In genomic region chr7:44326261-44327125, GRCh38 we compare ENCODE assay signal across 16 cellular contexts. TPM values are rescaled to one million over a fixed set of nuclear protein-coding genes. Genes with fewer than 3 reads are reported as not detected.
DNase-seq lines count a peak whose midpoint lies in the region; ATAC-seq and TF ChIP-seq lines count a peak whose summit lies in the region.
"Had no signal": no experiment of that assay in that cellular context is flagged by ENCODE, and none has a peak within 500 bp of the region (broad histone marks: within the 10 kb centered on the region; RNA-seq: fewer than 3 reads in every experiment).

No MANE protein-coding gene starts in this region.

- no peak for DNase-seq in Caco-2
- DNase-seq in activated T-helper 2 cell treated with anti-CD3 and anti-CD28 coated beads, Interferon-gamma antibody, Interleukin-2, Interleukin-4, amounts not matched to agents 10 μg/mL and 5 μg/mL and 100 μg/mL, durations not matched to agents 14 hours and 24 hours and 36 hours (ENCODE audit: low spot score), result no peak
- no peak for DNase-seq in nephron progenitor cell
- DNase-seq in pons (ENCODE audit: low spot score), result no peak
- DNase-seq in body of pancreas, result no peak
- DNase-seq: activated CD4-positive, alpha-beta memory T cell treated with anti-CD3 and anti-CD28 coated beads for 36 hours; cortex of kidney; NCI-H2107; sigmoid colon; stimulated activated CD4-positive, alpha-beta T cell treated with anti-CD3 and anti-CD28 coated beads, Interleukin-2, amount 100 ng/mL, for 24 hours had no signal

- intact Hi-C loops in Caco-2 (cut with micrococcal nuclease; ENCODE audit: unreplicated experiment), result no loop called here
- intact Hi-C loops in activated T-helper 2 cell treated with anti-CD3 and anti-CD28 coated beads, Interferon-gamma antibody, Interleukin-2, Interleukin-4, amounts not matched to agents 10 μg/mL and 5 μg/mL and 100 μg/mL, durations not matched to agents 14 hours and 24 hours and 36 hours (cut with micrococcal nuclease), result no loop called here
- intact Hi-C loops in body of pancreas (cut with DNase I), result no loop called here

- WGBS in body of pancreas, 2 donors, result 51% methylated on average over 7 to 12 of the region's 12 CpGs

- H3K9me3 Mint-ChIP-seq in Caco-2 (ENCODE audit: unreplicated experiment) (no peaks in the 10 kb centered on the region), nephron progenitor cell (no peaks in the 10 kb centered on the region)
- H3K9me3 Mint-ChIP-seq in activated T-helper 2 cell treated with anti-CD3 and anti-CD28 coated beads, Interferon-gamma antibody, Interleukin-2, Interleukin-4, amounts not matched to agents 10 μg/mL and 5 μg/mL and 100 μg/mL, durations not matched to agents 14 hours and 24 hours and 36 hours, result no peaks in the 10 kb centered on the region
- H3K9me3 Mint-ChIP-seq: activated CD4-positive, alpha-beta memory T cell treated with anti-CD3 and anti-CD28 coated beads for 36 hours; activated T-helper 1 cell treated with anti-CD3 and anti-CD28 coated beads, Interleukin-12 subunit alpha, Interleukin-12 subunit beta, Interleukin-2, Interleukin-4 antibody, amounts not matched to agents 30 ng/mL and 10 ng/mL and 1 ng/mL, durations not matched to agents 14 hours and 24 hours and 36 hours had no signal

- H3K4me3 Mint-ChIP-seq in Caco-2 (ENCODE audit: unreplicated experiment) (peak overlapping the region; percentile 74), nephron progenitor cell (peak overlapping the region; percentile 88)
- H3K4me3 Mint-ChIP-seq in activated T-helper 2 cell treated with anti-CD3 and anti-CD28 coated beads, Interferon-gamma antibody, Interleukin-2, Interleukin-4, amounts not matched to agents 10 μg/mL and 5 μg/mL and 100 μg/mL, durations not matched to agents 14 hours and 24 hours and 36 hours (ENCODE audit: low read depth), result peak overlapping the region; percentile 21

- no peaks in the 10 kb centered on the region for H3K9me3 ChIP-seq in Caco-2
- H3K9me3 ChIP-seq in body of pancreas, result no peaks in the 10 kb centered on the region
- H3K9me3 ChIP-seq: gastroesophageal sphincter, sigmoid colon had no signal

- H2AFZ ChIP-seq in ACC112 (ENCODE audit: low read length, unreplicated experiment), result no peak overlapping the region

- H3K27me3 Mint-ChIP-seq in Caco-2 (ENCODE audit: insufficient read depth, unreplicated experiment), result peaks cover 39% of the 10 kb centered on the region
- H3K27me3 Mint-ChIP-seq in activated T-helper 2 cell treated with anti-CD3 and anti-CD28 coated beads, Interferon-gamma antibody, Interleukin-2, Interleukin-4, amounts not matched to agents 10 μg/mL and 5 μg/mL and 100 μg/mL, durations not matched to agents 14 hours and 24 hours and 36 hours (ENCODE audit: low read depth), result peaks cover 47% of the 10 kb centered on the region
- H3K27me3 Mint-ChIP-seq in nephron progenitor cell (ENCODE audit: low read depth, poor library complexity), result peaks cover 86% of the 10 kb centered on the region

- no peaks in the 10 kb centered on the region for H3K36me3 ChIP-seq in ACC112 (ENCODE audit: insufficient read depth, low read length)
- H3K36me3 ChIP-seq in Caco-2 (ENCODE audit: control insufficient read depth, insufficient read depth, low read length), result no peaks in the 10 kb centered on the region
- no peaks in the 10 kb centered on the region for H3K36me3 ChIP-seq in body of pancreas (replicated peaks in 1 of 2; ENCODE audit: insufficient read depth in 1 of 2, low read depth in 2 of 2)
- H3K36me3 ChIP-seq: gastroesophageal sphincter, sigmoid colon had no signal

- H3K27me3 ChIP-seq in ACC112 (ENCODE audit: insufficient read depth, low read length) (peaks cover 29% of the 10 kb centered on the region), Caco-2 (replicated peaks; ENCODE audit: control insufficient read depth, insufficient read depth, low read length) (peaks cover 4% of the 10 kb centered on the region), body of pancreas (peaks cover 0 to 6% of the 10 kb centered on the region in 2 donors)

- no TSS peak for BruUV-seq in Caco-2 (replicated peaks; lab: Mats Ljungman, UMichigan)

- H3K79me2 ChIP-seq in ACC112 (ENCODE audit: control insufficient read depth, insufficient read depth, low read length, unreplicated experiment), result no peaks in the 10 kb centered on the region

- H3K4me1 ChIP-seq in ACC112 (ENCODE audit: control insufficient read depth, insufficient read depth, low read length, unreplicated experiment), result no peaks in the 10 kb centered on the region
- H3K4me1 ChIP-seq in Caco-2, result 0 out of 2 replicates have a peak, but pooled peaks cover 3% of the 10 kb centered on the region
- peaks cover 5% of the 10 kb centered on the region for H3K4me1 ChIP-seq in body of pancreas

- POLR2A ChIA-PET in Caco-2 (lab: Charles Lee), result no interaction called here

- H3K27ac Mint-ChIP-seq in Caco-2 (ENCODE audit: unreplicated experiment) (no peak overlapping the region), nephron progenitor cell (no peak overlapping the region)
- H3K27ac Mint-ChIP-seq in activated T-helper 2 cell treated with anti-CD3 and anti-CD28 coated beads, Interferon-gamma antibody, Interleukin-2, Interleukin-4, amounts not matched to agents 10 μg/mL and 5 μg/mL and 100 μg/mL, durations not matched to agents 14 hours and 24 hours and 36 hours, result no peak overlapping the region
- H3K27ac Mint-ChIP-seq: activated CD4-positive, alpha-beta memory T cell treated with anti-CD3 and anti-CD28 coated beads for 36 hours had no signal

- TF ChIP-seq CTCF in Caco-2 (IDR thresholded peaks at IDR 0.05; ENCODE audit: insufficient read depth in 1 of 2, low read depth in 1 of 2, low read length in 1 of 2, severe bottlenecking in 1 of 2, unreplicated experiment in 1 of 2) (no peak), nephron progenitor cell (IDR thresholded peaks at IDR 0.05) (no peak), body of pancreas (IDR thresholded peaks at IDR 0.05) (no peak)

- ATAC-seq in body of pancreas (no peak), GM19455 (IDR thresholded peaks at IDR 0.05; ENCODE audit: unreplicated experiment) (no peak)
- ATAC-seq: gastroesophageal sphincter had no signal

- H3K4me3 ChIP-seq in ACC112 (ENCODE audit: low read depth, low read length), result peak overlapping the region; percentile 31; the same call in 1 of the 2 replicates
- H3K4me3 ChIP-seq in Caco-2 (ENCODE audit: low read depth, low read length), result no peak overlapping the region
- no peak overlapping the region for H3K4me3 ChIP-seq in body of pancreas

- H3K36me3 Mint-ChIP-seq in Caco-2 (ENCODE audit: insufficient read depth, unreplicated experiment), result no peaks in the 10 kb centered on the region
- H3K36me3 Mint-ChIP-seq in activated T-helper 2 cell treated with anti-CD3 and anti-CD28 coated beads, Interferon-gamma antibody, Interleukin-2, Interleukin-4, amounts not matched to agents 10 μg/mL and 5 μg/mL and 100 μg/mL, durations not matched to agents 14 hours and 24 hours and 36 hours (ENCODE audit: low read depth), result no peaks in the 10 kb centered on the region
- H3K36me3 Mint-ChIP-seq in nephron progenitor cell (ENCODE audit: low read depth), result no peaks in the 10 kb centered on the region
- H3K36me3 Mint-ChIP-seq: activated CD4-positive, alpha-beta memory T cell treated with anti-CD3 and anti-CD28 coated beads for 36 hours had no signal

- CTCF ChIA-PET in Caco-2 (lab: Charles Lee), result interaction anchor here (1.4 kb wide), 1 partner anchor 22 kb away, joined by 3 read pairs; no protein-coding TSS in a partner anchor

- TF ChIP-seq POLR2A in body of pancreas (IDR thresholded peaks at IDR 0.05), result no peak

- peaks cover 7% of the 10 kb centered on the region for H3K4me1 Mint-ChIP-seq in Caco-2 (ENCODE audit: low read depth, unreplicated experiment)
- H3K4me1 Mint-ChIP-seq in activated T-helper 2 cell treated with anti-CD3 and anti-CD28 coated beads, Interferon-gamma antibody, Interleukin-2, Interleukin-4, amounts not matched to agents 10 μg/mL and 5 μg/mL and 100 μg/mL, durations not matched to agents 14 hours and 24 hours and 36 hours (ENCODE audit: low read depth), result peaks cover 3% of the 10 kb centered on the region
- peaks cover 30% of the 10 kb centered on the region for H3K4me1 Mint-ChIP-seq in nephron progenitor cell

- H3K27ac ChIP-seq in ACC112 (ENCODE audit: low read depth, low read length), result no peak overlapping the region
- no peak overlapping the region for H3K27ac ChIP-seq in body of pancreas
- H3K27ac ChIP-seq: C4-2B, epithelial cell of prostate, gastroesophageal sphincter, sigmoid colon had no signal

RNA-seq across cellular contexts. Expression of gene CAMK2B, which starts 1.1 kb away (rescaled TPM):
- total RNA-seq in Caco-2 (2022) (not detected in 2 replicates), body of pancreas (1 to 10 TPM in 1 of 2 donors, under 1 TPM in 1; 0.52 to 7.6 TPM)
- 1.9 and 2.1 TPM in 2 replicates for total RNA-seq in activated T-helper 2 cell treated with anti-CD3 and anti-CD28 coated beads, Interferon-gamma antibody, Interleukin-2, Interleukin-4, amounts not matched to agents 10 μg/mL and 5 μg/mL and 100 μg/mL, durations not matched to agents 14 hours and 24 hours and 36 hours

Comparison
In these comparisons a context has a peak if more than half of its experiments do, and no peak if none do; other contexts are left out.
1. H3K4me3 Mint-ChIP-seq: peak in every context shown above with its lines; median percentile 88 in nephron progenitor cell; 74 in Caco-2; 21 in activated T-helper 2 cell treated with anti-CD3 and anti-CD28 coated beads, Interferon-gamma antibody, Interleukin-2, Interleukin-4, amounts not matched to agents 10 μg/mL and 5 μg/mL and 100 μg/mL, durations not matched to agents 14 hours and 24 hours and 36 hours.